Comparison of ENCODE assay signal across 25 cellular contexts in genomic region chr1:109714661-109715372, GRCh38. TPM values are rescaled to one million over a fixed set of nuclear protein-coding genes. Genes with fewer than 3 reads are reported as not detected.
A peak's percentile ranks its signal among the peaks of the same experiment; 100 is the strongest.
DNase-seq lines count a peak whose midpoint lies in the region; ATAC-seq and TF ChIP-seq lines count a peak whose summit lies in the region.
"Had no signal": no experiment of that assay in that cellular context is flagged by ENCODE, and none has a peak within 500 bp of the region (broad histone marks: within the 10 kb centered on the region; RNA-seq: fewer than 3 reads in every experiment).

No MANE protein-coding gene starts in this region.

- no peak for ATAC-seq in GM21737 (IDR thresholded peaks at IDR 0.05; ENCODE audit: unreplicated experiment)
- ATAC-seq in GM21390 (IDR thresholded peaks at IDR 0.05; ENCODE audit: unreplicated experiment), result no peak
- ATAC-seq: CD8-positive, alpha-beta T cell; HepG2; Panc1 had no signal

- TF ChIP-seq CTCF in GM20000 (IDR thresholded peaks at IDR 0.05; ENCODE audit: extremely low read depth, missing control alignments), result no peak

- peak overlapping the region; percentile 4 for H3K27ac ChIP-seq in cingulate gyrus (ENCODE audit: low read depth, low read length)
- H3K27ac ChIP-seq: BLaER1, HL-60 had no signal

- DNase-seq in AG08396 (ENCODE audit: low spot score), result peak; percentile 0
- peak; percentile 5 for DNase-seq in GM20000 (ENCODE audit: low spot score)
- DNase-seq in myocyte (ENCODE audit: low read depth), result peak; percentile 48
- no peak for DNase-seq in CD1c-positive myeloid dendritic cell (ENCODE audit: extremely low spot score)
- DNase-seq: CD8-positive, alpha-beta T cell; DND-41; HFFc6; KBM-7; NCI-H1105; NCI-H146; NCI-H2029; NCI-H226; NCI-H524; NCI-H774; NK-92 treated with Interleukin-12 subunit alpha and Interleukin-12 subunit beta, amount 100 ng/mL, for 24 hours had no signal

RNA-seq across cellular contexts. Expression of gene GSTM5, which starts 2.8 kb away (rescaled TPM):
- total RNA-seq in myocyte, result not detected in 2 replicates
- 0.19 TPM for polyA plus RNA-seq in myocyte (2012)
- total RNA-seq: HepG2; HT-29; T-helper 1 cell treated with Interleukin-12 subunit alpha and Interleukin-12 subunit beta and Interleukin-4 antibody, amounts not matched to agents 30 ng/mL and 1 ng/mL, for 36 hours had no signal
- polyA plus RNA-seq: HepG2 had no signal

RNA-seq across cellular contexts. Expression of gene GSTM3, which starts 26.0 kb away (rescaled TPM):
- 11.5 and 20.6 TPM in 2 replicates for total RNA-seq in myocyte
- polyA plus RNA-seq in myocyte (2012), result 63.8 TPM
- total RNA-seq: HT-29 had no signal

RNA-seq across cellular contexts. Expression of gene GSTM1, which starts 27.2 kb away (rescaled TPM):
- total RNA-seq in myocyte, result 0.48 and 0.83 TPM in 2 replicates
- polyA plus RNA-seq in myocyte (2012), result 1.0 TPM
- total RNA-seq: HepG2, HT-29 had no signal

RNA-seq across cellular contexts. Expression of gene GSTM2, which starts 47.0 kb away (rescaled TPM):
- 22.6 and 28.5 TPM in 2 replicates for total RNA-seq in myocyte
- 71.8 TPM for polyA plus RNA-seq in myocyte (2012)
- total RNA-seq: HT-29 had no signal

RNA-seq across cellular contexts. Expression of gene EPS8L3, which starts 48.9 kb away (rescaled TPM):
- total RNA-seq in myocyte, result not detected in 2 replicates
- polyA plus RNA-seq in myocyte (2012), result not detected
- total RNA-seq: CD8-positive, alpha-beta T cell; H1; HFFc6; T-helper 1 cell treated with Interleukin-12 subunit alpha and Interleukin-12 subunit beta and Interleukin-4 antibody, amounts not matched to agents 30 ng/mL and 1 ng/mL, for 36 hours had no signal
- polyA plus RNA-seq: H1 had no signal
